Comparison of ENCODE assay signal across 31 cellular contexts in genomic region chr4:10924274-10924673, GRCh38.
"Had no signal": no experiment of that assay in that cellular context is flagged by ENCODE, and none has a peak within 500 bp of the region (broad histone marks: within the 10 kb centered on the region; RNA-seq: fewer than 3 reads in every experiment).

No MANE protein-coding gene starts in this region.

- H3K27me3 Mint-ChIP-seq: activated CD4-positive, alpha-beta memory T cell treated with anti-CD3 and anti-CD28 coated beads, Interleukin-2, amount 10 ng/mL, durations not matched to agents 7 days and 5 days; activated CD4-positive, alpha-beta T cell treated with anti-CD3 and anti-CD28 coated beads, Interleukin-2, amount 10 ng/mL, durations not matched to agents 7 days and 5 days; activated naive CD4-positive, alpha-beta T cell treated with anti-CD3 and anti-CD28 coated beads, Interleukin-2, amount 10 ng/mL, durations not matched to agents 7 days and 5 days; activated T-cell treated with anti-CD3 and anti-CD28 coated beads, Interleukin-2, amount 50 U/mL, for 24 hours had no signal

- H3K36me3 ChIP-seq: ascending aorta, breast epithelium, cardiac muscle cell, colonic mucosa, esophagus squamous epithelium had no signal

- FAIRE-seq: endometrium, endothelial cell of umbilical vein had no signal

- DNase-seq: activated CD4-positive, alpha-beta memory T cell treated with anti-CD3 and anti-CD28 coated beads, Interleukin-2, amount 10 ng/mL, durations not matched to agents 7 days and 5 days; activated CD4-positive, alpha-beta T cell treated with anti-CD3 and anti-CD28 coated beads for 1 hour; activated CD4-positive, alpha-beta T cell treated with anti-CD3 and anti-CD28 coated beads for 4 hours; activated CD4-positive, alpha-beta T cell treated with anti-CD3 and anti-CD28 coated beads, Interleukin-2, amount 10 ng/mL, durations not matched to agents 7 days and 5 days; activated CD4-positive, alpha-beta T cell treated with anti-CD3 and anti-CD28 coated beads, Interleukin-2, amount 50 U/mL, for 4 hours; activated CD8-positive, alpha-beta memory T cell treated with anti-CD3 and anti-CD28 coated beads, Interleukin-2, amount 50 U/mL, for 48 hours; activated gamma-delta T cell; activated naive CD4-positive, alpha-beta T cell; activated naive CD4-positive, alpha-beta T cell treated with anti-CD3 and anti-CD28 coated beads, Interleukin-2, amount 10 ng/mL, durations not matched to agents 7 days and 5 days; activated naive CD8-positive, alpha-beta T cell treated with anti-CD3 and anti-CD28 coated beads, Interleukin-2, amount 10 ng/mL, durations not matched to agents 7 days and 5 days; activated T-cell treated with anti-CD3 and anti-CD28 coated beads for 4 hours; activated T-cell treated with anti-CD3 and anti-CD28 coated beads, Interleukin-2, amount 50 U/mL, for 24 hours; activated T-cell treated with anti-CD3 and anti-CD28 coated beads, Interleukin-2, amount 50 U/mL, for 72 hours; central memory CD4-positive, alpha-beta T cell; cerebellar nuclear complex; colonic mucosa; effector CD8-positive, alpha-beta T cell; esophagus squamous epithelium; foreskin melanocyte; head of caudate nucleus; T-helper 2 cell had no signal

- H3K27me3 ChIP-seq: ascending aorta, breast epithelium, cardiac muscle cell, colonic mucosa, esophagus squamous epithelium had no signal

- H3K4me3 ChIP-seq: ascending aorta, breast epithelium, cardiac muscle cell, colonic mucosa, esophagus squamous epithelium had no signal

- H3K27ac Mint-ChIP-seq: activated CD4-positive, alpha-beta memory T cell treated with anti-CD3 and anti-CD28 coated beads, Interleukin-2, amount 10 ng/mL, durations not matched to agents 7 days and 5 days; activated CD4-positive, alpha-beta T cell treated with anti-CD3 and anti-CD28 coated beads, Interleukin-2, amount 10 ng/mL, durations not matched to agents 7 days and 5 days; activated naive CD4-positive, alpha-beta T cell treated with anti-CD3 and anti-CD28 coated beads, Interleukin-2, amount 10 ng/mL, durations not matched to agents 7 days and 5 days; activated naive CD4-positive, alpha-beta T cell treated with anti-CD3 and anti-CD28 coated beads, Interleukin-2, amount 50 U/mL, for 72 hours; activated naive CD8-positive, alpha-beta T cell treated with anti-CD3 and anti-CD28 coated beads, Interleukin-2, amount 10 ng/mL, durations not matched to agents 7 days and 5 days; activated T-cell treated with anti-CD3 and anti-CD28 coated beads, Interleukin-2, amount 50 U/mL, for 24 hours; activated T-cell treated with anti-CD3 and anti-CD28 coated beads, Interleukin-2, amount 50 U/mL, for 72 hours; brain; WTC11 had no signal

- H3K4me1 ChIP-seq: ascending aorta, breast epithelium, colonic mucosa, esophagus squamous epithelium had no signal

- H3K4me3 Mint-ChIP-seq: activated CD4-positive, alpha-beta memory T cell treated with anti-CD3 and anti-CD28 coated beads, Interleukin-2, amount 10 ng/mL, durations not matched to agents 7 days and 5 days; activated CD4-positive, alpha-beta T cell treated with anti-CD3 and anti-CD28 coated beads, Interleukin-2, amount 10 ng/mL, durations not matched to agents 7 days and 5 days; activated naive CD4-positive, alpha-beta T cell treated with anti-CD3 and anti-CD28 coated beads, Interleukin-2, amount 10 ng/mL, durations not matched to agents 7 days and 5 days; activated naive CD8-positive, alpha-beta T cell treated with anti-CD3 and anti-CD28 coated beads, Interleukin-2, amount 10 ng/mL, durations not matched to agents 7 days and 5 days; activated T-cell treated with anti-CD3 and anti-CD28 coated beads, Interleukin-2, amount 50 U/mL, for 24 hours; activated T-cell treated with anti-CD3 and anti-CD28 coated beads, Interleukin-2, amount 50 U/mL, for 72 hours; brain; WTC11 had no signal

- H3K27ac ChIP-seq: ascending aorta, breast epithelium, cardiac muscle cell, colonic mucosa, epithelial cell of prostate, esophagus squamous epithelium, VCaP had no signal

- H3K9me3 Mint-ChIP-seq: activated CD4-positive, alpha-beta T cell treated with anti-CD3 and anti-CD28 coated beads, Interleukin-2, amount 10 ng/mL, durations not matched to agents 7 days and 5 days; activated naive CD4-positive, alpha-beta T cell treated with anti-CD3 and anti-CD28 coated beads, Interleukin-2, amount 10 ng/mL, durations not matched to agents 7 days and 5 days; activated naive CD4-positive, alpha-beta T cell treated with anti-CD3 and anti-CD28 coated beads, Interleukin-2, amount 50 U/mL, for 72 hours; activated T-cell treated with anti-CD3 and anti-CD28 coated beads, Interleukin-2, amount 50 U/mL, for 24 hours; activated T-cell treated with anti-CD3 and anti-CD28 coated beads, Interleukin-2, amount 50 U/mL, for 72 hours; brain had no signal

- H3K36me3 Mint-ChIP-seq: activated naive CD4-positive, alpha-beta T cell treated with anti-CD3 and anti-CD28 coated beads, Interleukin-2, amount 10 ng/mL, durations not matched to agents 7 days and 5 days; activated naive CD4-positive, alpha-beta T cell treated with anti-CD3 and anti-CD28 coated beads, Interleukin-2, amount 50 U/mL, for 72 hours; activated naive CD8-positive, alpha-beta T cell treated with anti-CD3 and anti-CD28 coated beads, Interleukin-2, amount 10 ng/mL, durations not matched to agents 7 days and 5 days; brain had no signal

- H3K4me1 Mint-ChIP-seq: activated CD4-positive, alpha-beta memory T cell treated with anti-CD3 and anti-CD28 coated beads, Interleukin-2, amount 10 ng/mL, durations not matched to agents 7 days and 5 days; activated CD4-positive, alpha-beta T cell treated with anti-CD3 and anti-CD28 coated beads, Interleukin-2, amount 10 ng/mL, durations not matched to agents 7 days and 5 days; activated naive CD4-positive, alpha-beta T cell treated with anti-CD3 and anti-CD28 coated beads, Interleukin-2, amount 10 ng/mL, durations not matched to agents 7 days and 5 days; activated naive CD8-positive, alpha-beta T cell treated with anti-CD3 and anti-CD28 coated beads, Interleukin-2, amount 10 ng/mL, durations not matched to agents 7 days and 5 days had no signal

- H3K9me3 ChIP-seq: ascending aorta, breast epithelium, colonic mucosa, esophagus squamous epithelium had no signal
